26 cellular contexts compared by ENCODE assay signal in genomic region chr15:81442454-81442853, GRCh38.
DNase-seq lines count a peak whose midpoint lies in the region; ATAC-seq, FAIRE-seq and TF ChIP-seq lines count a peak whose summit lies in the region.
"Had no signal": no experiment of that assay in that cellular context is flagged by ENCODE, and none has a peak within 500 bp of the region (broad histone marks: within the 10 kb centered on the region; RNA-seq: fewer than 3 reads in every experiment).

No MANE protein-coding gene starts in this region.

- 0 out of 2 replicates have a peak overlapping the region, but pooled peaks have one; percentile 38 for H2BK5ac ChIP-seq in H1 (ENCODE audit: low read depth, low read length)

- H3K36me3 Mint-ChIP-seq in nephron progenitor cell (ENCODE audit: low read depth) = no peaks in the 10 kb centered on the region
- H3K36me3 Mint-ChIP-seq: CD14-positive monocyte; CD4-positive, alpha-beta memory T cell; CD4-positive, CD25-positive, alpha-beta regulatory T cell; CD8-positive, alpha-beta memory T cell had no signal

- H3K27me3 Mint-ChIP-seq in nephron progenitor cell (ENCODE audit: low read depth, poor library complexity) = peaks cover 4% of the 10 kb centered on the region

- no peak overlapping the region for H2AFZ ChIP-seq in H1 (ENCODE audit: low read length)

- H3K4ac ChIP-seq in H1 (replicated peaks; ENCODE audit: insufficient read length, low read depth, low read length) = no peak overlapping the region

- H3K4me3 ChIP-seq in H1 (ENCODE audit: extremely low read depth in 1 of 4, insufficient read depth in 2 of 4, low read depth in 3 of 4, low read length in 4 of 4) = no peak overlapping the region
- H3K4me3 ChIP-seq: BLaER1, GM12878 had no signal

- ATAC-seq in left ventricle myocardium superior = peak; percentile 63
- ATAC-seq: GM12878 had no signal

- H3K14ac ChIP-seq in H1 (ENCODE audit: insufficient read length) = no peak overlapping the region

- no peak overlapping the region for H3K18ac ChIP-seq in H1 (ENCODE audit: extremely low read depth, low read length)

- POLR2A ChIA-PET in H1 (lab: Charles Lee; ENCODE audit: partially characterized antibody) = no interaction called here

- TF ChIP-seq EP300 in H1 (IDR thresholded peaks at IDR 0.05; ENCODE audit: borderline replicate concordance in 1 of 2, low read depth in 2 of 2, low read length in 2 of 2) = no peak

- no peaks in the 10 kb centered on the region for H3K4me1 Mint-ChIP-seq in nephron progenitor cell
- H3K4me1 Mint-ChIP-seq: CD14-positive monocyte; CD4-positive, alpha-beta memory T cell; CD4-positive, CD25-positive, alpha-beta regulatory T cell; CD8-positive, alpha-beta memory T cell had no signal

- no peak overlapping the region for H3K23ac ChIP-seq in H1 (ENCODE audit: insufficient read length)

- no peak overlapping the region for H3K27ac ChIP-seq in H1 (ENCODE audit: low read depth, low read length)
- H3K27ac ChIP-seq: BLaER1 had no signal

- H3K79me2 ChIP-seq in H1 (ENCODE audit: control insufficient read depth in 1 of 2, insufficient read depth in 2 of 2, low read length in 2 of 2) = no peaks in the 10 kb centered on the region

- no peak overlapping the region for H4K5ac ChIP-seq in H1 (ENCODE audit: insufficient read length, low read depth, low read length)

- WGBS in H1 (ENCODE audit: extremely low coverage in 1 of 2, insufficient coverage in 1 of 2, insufficient read length in 1 of 2, insufficient replicate concordance in 2 of 2, low coverage in 1 of 2, low lambda C conversion rate in 2 of 2, missing lambda C conversion rate in 1 of 2), 2 experiments = 94% methylated on average over 1 of the region's 1 CpG; no CpG with 5 or more reads in 1 of the 2 experiments

- H3K79me1 ChIP-seq in H1 (ENCODE audit: low read depth, low read length) = no peaks in the 10 kb centered on the region

- peaks cover 0 to 9% (median 3%) of the 10 kb centered on the region in 4 experiments; a peak in 2 of 7 replicates for H3K4me1 ChIP-seq in H1 (replicated peaks in 1 of 4; ENCODE audit: control insufficient read depth in 3 of 4, insufficient read depth in 4 of 4, low read length in 3 of 4)
- H3K4me1 ChIP-seq: BE2C, BLaER1 had no signal

- 0 out of 2 replicates have a peak overlapping the region, but pooled peaks have one; percentile 56 for H2BK20ac ChIP-seq in H1 (ENCODE audit: low read length)

- H3K4me2 ChIP-seq in H1 (ENCODE audit: insufficient read depth in 1 of 2, low read depth in 2 of 2, low read length in 2 of 2) = peak overlapping the region in 1 of 2 experiments; percentile 40; a peak in 2 of 4 replicates
- H3K4me2 ChIP-seq: BLaER1 had no signal

- DNase-seq in left ventricle myocardium superior (no peak), cardiac septum (ENCODE audit: low spot score) (no peak), H1 (ENCODE audit: low read depth in 1 of 2, low spot score in 2 of 2) (no peak), NCI-H526 treated with DMSO at 0.1 percent for 48 hours (lab: John Stamatoyannopoulos, UW) (no peak), nephron progenitor cell (no peak)
- DNase-seq: 8988T; ACHN; BE2C; C1 segment of cervical spinal cord; CD4-positive, alpha-beta memory T cell; CD4-positive, CD25-positive, alpha-beta regulatory T cell; CD8-positive, alpha-beta memory T cell; COR-L47; DMS 273 treated with DMSO at 0.1 percent for 48 hours; DMS153; DMS53; DMS79; DND-41; EL; GDM1 had no signal

- H2AK5ac ChIP-seq in H1 (ENCODE audit: low read depth, low read length) = no peak overlapping the region

- no peak for TF ChIP-seq RAD21 in H1 (IDR thresholded peaks at IDR 0.05 in 1 of 2, conservative IDR thresholded peaks at IDR 0.05 in 1 of 2; ENCODE audit: low read depth in 2 of 2, low read length in 2 of 2)

- FAIRE-seq in H1 (lab: Jason Lieb, UNC) = no peak
- FAIRE-seq: A204.1, GM12878, GM12892, GM18507 had no signal

- H3K56ac ChIP-seq in H1 (replicated peaks; ENCODE audit: insufficient read length, low read depth, low read length) = no peak overlapping the region

- H3K27ac Mint-ChIP-seq in nephron progenitor cell = no peak overlapping the region
- H3K27ac Mint-ChIP-seq: CD14-positive monocyte; CD4-positive, alpha-beta memory T cell; CD4-positive, CD25-positive, alpha-beta regulatory T cell; CD8-positive, alpha-beta memory T cell had no signal

- no peak overlapping the region for H3K4me3 Mint-ChIP-seq in nephron progenitor cell
- H3K4me3 Mint-ChIP-seq: CD14-positive monocyte; CD4-positive, alpha-beta memory T cell; CD4-positive, CD25-positive, alpha-beta regulatory T cell; CD8-positive, alpha-beta memory T cell had no signal

- no peak for TF ChIP-seq POLR2A in H1 (IDR thresholded peaks at IDR 0.05; ENCODE audit: control extremely low read depth in 1 of 2, low read depth in 2 of 2, low read length in 2 of 2)

- H2BK12ac ChIP-seq in H1 (ENCODE audit: low read depth, low read length) = peak overlapping the region; percentile 93

- no peaks in the 10 kb centered on the region for H3K36me3 ChIP-seq in H1 (ENCODE audit: control insufficient read depth in 2 of 4, insufficient read depth in 4 of 4, low read length in 3 of 4)
- H3K36me3 ChIP-seq: BE2C, BLaER1 had no signal

- no peak overlapping the region for H4K91ac ChIP-seq in H1 (replicated peaks; ENCODE audit: insufficient read length, low read length)

- intact Hi-C loops in left ventricle myocardium superior (cut with micrococcal nuclease) (no loop called here), cardiac septum (cut with DNase I) (no loop called here)

- peak overlapping the region; percentile 79 for H2BK120ac ChIP-seq in H1 (replicated peaks; ENCODE audit: low read depth, low read length)

- peaks cover 0 to 1% (median 0%) of the 10 kb centered on the region in 4 experiments; a peak in 1 of 7 replicates for H3K27me3 ChIP-seq in H1 (replicated peaks in 1 of 4; ENCODE audit: control insufficient read depth in 3 of 4, extremely low read depth in 1 of 4, insufficient read depth in 3 of 4, low read length in 3 of 4)
- H3K27me3 ChIP-seq: BLaER1 had no signal

- CTCF ChIA-PET in H1 (lab: Charles Lee; ENCODE audit: partially characterized antibody) = no interaction called here

- H2BK15ac ChIP-seq in H1 (ENCODE audit: low read length) = no peak overlapping the region

- no peak overlapping the region for H4K8ac ChIP-seq in H1 (ENCODE audit: extremely low read depth, insufficient read depth, low read length)

- peaks cover 18% of the 10 kb centered on the region for H3K9me3 Mint-ChIP-seq in nephron progenitor cell

- no peak for TF ChIP-seq CTCF in H1 (IDR thresholded peaks at IDR 0.05; ENCODE audit: control extremely low read depth in 1 of 3, insufficient read depth in 1 of 3, low read depth in 1 of 3, low read length in 3 of 3)
- no peak for TF ChIP-seq CTCF in nephron progenitor cell (IDR thresholded peaks at IDR 0.05)

- H3K9ac ChIP-seq in H1 (replicated peaks in 1 of 4; ENCODE audit: extremely low read depth in 1 of 4, low read depth in 3 of 4, low read length in 3 of 4) = no peak overlapping the region
- H3K9ac ChIP-seq: BLaER1 had no signal

- peaks cover 0 to 7% of the 10 kb centered on the region in 2 experiments; a peak in 3 of 4 replicates for H3K9me3 ChIP-seq in H1 (ENCODE audit: insufficient read depth in 2 of 2, low read depth in 1 of 2, low read length in 1 of 2)
- H3K9me3 ChIP-seq: BE2C had no signal

- H3K23me2 ChIP-seq in H1 (ENCODE audit: low read depth, low read length) = no peaks in the 10 kb centered on the region

- H4K20me1 ChIP-seq in H1 (replicated peaks in 1 of 2; ENCODE audit: control insufficient read depth in 1 of 2, insufficient read depth in 2 of 2, low read length in 2 of 2) = no peaks in the 10 kb centered on the region
- H4K20me1 ChIP-seq: BLaER1 had no signal

TF ChIP-seq in H1, 55 proteins besides CTCF, POLR2A, EP300 and RAD21:
- no peak for TF ChIP-seq BACH1 (IDR thresholded peaks at IDR 0.05; ENCODE audit: low read length)
- TF ChIP-seq CHD2 (IDR thresholded peaks at IDR 0.05; ENCODE audit: low read length) = no peak
- no peak for TF ChIP-seq KDM5A (IDR thresholded peaks at IDR 0.05; ENCODE audit: low read length)
TF ChIP-seq in H1: peak in this region for 0.
